In genomic region chr11:110169738-110170137, GRCh38 we compare ENCODE assay signal across 25 cellular contexts.
"Had no signal": no experiment of that assay in that cellular context is flagged by ENCODE, and none has a peak within 500 bp of the region (broad histone marks: within the 10 kb centered on the region; RNA-seq: fewer than 3 reads in every experiment).

No MANE protein-coding gene starts in this region.

- H3K9me3 ChIP-seq: esophagus squamous epithelium, lower lobe of right lung, prostate gland, sigmoid colon, stomach, thyroid gland, vagina had no signal

- H3K27ac ChIP-seq: esophagus squamous epithelium, lower lobe of right lung, prostate gland, sigmoid colon, stomach, thyroid gland, vagina had no signal

- H3K27me3 ChIP-seq: esophagus squamous epithelium, sigmoid colon, stomach, thyroid gland, vagina had no signal

- DNase-seq: effector memory CD8-positive, alpha-beta T cell; erythroblast; esophagus squamous epithelium; foreskin melanocyte; hypothalamus; immature natural killer cell; islet precursor cell; kidney glomerular epithelial cell; left colon; left ventricle myocardium superior; lower lobe of right lung; naive thymus-derived CD8-positive, alpha-beta T cell; nephron progenitor cell; nucleus accumbens; right cardiac atrium; sigmoid colon; stimulated activated CD4-positive, alpha-beta T cell treated with anti-CD3 and anti-CD28 coated beads, Interleukin-2, amount 100 ng/mL, for 24 hours; stimulated activated CD4-positive, alpha-beta T cell treated with anti-CD3 and anti-CD28 coated beads, Interleukin-4, amount 100 ng/mL, for 24 hours; stimulated activated naive CD4-positive, alpha-beta T cell treated with Interleukin-2 at 50 U/mL for 16 hours; stomach; thyroid gland; trophoblast cell had no signal

- ATAC-seq: effector memory CD8-positive, alpha-beta T cell; left ventricle myocardium superior; lower lobe of right lung; naive thymus-derived CD8-positive, alpha-beta T cell; right cardiac atrium; stimulated activated effector memory CD8-positive, alpha-beta T cell treated with anti-CD3 and anti-CD28 coated beads, Interleukin-12 subunit alpha, Interleukin-12 subunit beta, amount 100 ng/mL, for 72 hours had no signal

- H3K36me3 ChIP-seq: prostate gland had no signal

- H3K4me1 ChIP-seq: prostate gland had no signal

- H3K4me3 ChIP-seq: esophagus squamous epithelium, lower lobe of right lung, prostate gland, sigmoid colon, stomach, thyroid gland, vagina had no signal
